ENCODE assay signal across 24 cellular contexts in the genomic region with DNA sequence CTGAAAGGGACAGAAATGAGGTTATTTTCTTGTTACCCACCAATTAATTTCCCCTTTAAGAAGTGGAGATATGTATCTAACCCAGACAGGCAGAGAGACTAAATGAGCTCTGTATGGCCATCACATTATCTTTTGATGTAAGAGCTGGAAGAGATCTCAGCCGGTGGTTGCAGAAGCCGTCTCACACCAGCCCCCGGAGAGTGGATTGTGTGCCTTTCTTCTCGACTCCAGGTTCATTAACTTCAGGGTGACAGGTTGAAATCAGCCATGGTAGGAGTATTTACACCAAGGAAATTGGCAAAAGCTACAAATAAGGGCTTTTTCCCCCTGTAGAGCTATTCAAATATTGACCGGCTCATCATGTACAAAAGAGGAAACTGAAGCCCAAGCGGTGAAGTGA.
DNase-seq lines count a peak whose midpoint lies in the region; FAIRE-seq and TF ChIP-seq lines count a peak whose summit lies in the region.
"Had no signal": no experiment of that assay in that cellular context is flagged by ENCODE, and none has a peak within 500 bp of the region (broad histone marks: within the 10 kb centered on the region; RNA-seq: fewer than 3 reads in every experiment).

No MANE protein-coding gene starts in this region.

- no peak overlapping the region for H3K4ac ChIP-seq in neuronal stem cell (ENCODE audit: low read length)

- peak; percentile 36 for FAIRE-seq in GM12892 (lab: Jason Lieb, UNC)
- FAIRE-seq: A204.1, GM12878, GM19239 had no signal

- H3K27me3 Mint-ChIP-seq in endodermal cell (ENCODE audit: insufficient read depth) (no peaks in the 10 kb centered on the region), nephron progenitor cell (ENCODE audit: low read depth, poor library complexity) (peaks cover 11% of the 10 kb centered on the region)

- no peak overlapping the region for H3K23ac ChIP-seq in neuronal stem cell (ENCODE audit: low read depth, low read length, poor library complexity)

- no peak overlapping the region for H2AK5ac ChIP-seq in neuronal stem cell (ENCODE audit: low read depth, low read length)

- H3K27me3 ChIP-seq in endodermal cell (ENCODE audit: control insufficient read depth, insufficient read depth, low read length, poor library complexity, severe bottlenecking) (no peaks in the 10 kb centered on the region), neuronal stem cell (ENCODE audit: control insufficient read depth in 3 of 3, insufficient read depth in 3 of 3, low read depth in 1 of 3, low read length in 3 of 3) (no peaks in the 10 kb centered on the region)
- H3K27me3 ChIP-seq: BE2C, BLaER1 had no signal

- H2BK5ac ChIP-seq in neuronal stem cell (ENCODE audit: low read length) = no peak overlapping the region

- H2AFZ ChIP-seq in neuronal stem cell (ENCODE audit: low read length) = no peak overlapping the region

- peak overlapping the region; percentile 11 for H3K4me3 ChIP-seq in endodermal cell (ENCODE audit: low read length)
- H3K4me3 ChIP-seq in neuronal stem cell (ENCODE audit: low read length in 2 of 2) = no peak overlapping the region
- H3K4me3 ChIP-seq: BLaER1, GM12878 had no signal

- no peak overlapping the region for H3K27ac Mint-ChIP-seq in endodermal cell
- peak overlapping the region; percentile 18 for H3K27ac Mint-ChIP-seq in nephron progenitor cell
- H3K27ac Mint-ChIP-seq: CD14-positive monocyte; CD4-positive, alpha-beta memory T cell; CD4-positive, CD25-positive, alpha-beta regulatory T cell; CD8-positive, alpha-beta memory T cell had no signal

- H3K4me1 ChIP-seq in endodermal cell (ENCODE audit: control insufficient read depth, insufficient read depth, low read length) = peaks cover 7% of the 10 kb centered on the region
- peaks cover 0 to 1% of the 10 kb centered on the region in 2 donors for H3K4me1 ChIP-seq in neuronal stem cell (ENCODE audit: control insufficient read depth in 2 of 2, insufficient read depth in 1 of 2, low read depth in 1 of 2, low read length in 2 of 2)
- H3K4me1 ChIP-seq: BLaER1 had no signal

- no peak overlapping the region for H3K27ac ChIP-seq in endodermal cell (ENCODE audit: low read depth, low read length)
- H3K27ac ChIP-seq in neuronal stem cell (replicated peaks; ENCODE audit: low read length) = no peak overlapping the region
- H3K27ac ChIP-seq: BLaER1 had no signal

- H3K4me2 ChIP-seq in neuronal stem cell (ENCODE audit: insufficient read depth, low read length, poor library complexity, severe bottlenecking) = no peak overlapping the region
- H3K4me2 ChIP-seq: BLaER1 had no signal

- H3K14ac ChIP-seq in neuronal stem cell (ENCODE audit: low read length) = no peak overlapping the region

- DNase-seq in GM12892 (ENCODE audit: insufficient read length) (no peak), endodermal cell (peak; percentile 52), nephron progenitor cell (no peak), HK-2 (ENCODE audit: unreplicated experiment) (no peak), neuronal stem cell (ENCODE audit: low spot score) (no peak)
- DNase-seq: 8988T; ACHN; BE2C; C1 segment of cervical spinal cord; CD4-positive, alpha-beta memory T cell; CD4-positive, CD25-positive, alpha-beta regulatory T cell; CD8-positive, alpha-beta memory T cell; COR-L47; DMS 273 treated with DMSO at 0.1 percent for 48 hours; DMS153; DMS79; DND-41; EL; GDM1 had no signal

- H3K18ac ChIP-seq in neuronal stem cell (ENCODE audit: low read length) = no peak overlapping the region

- no peak for TF ChIP-seq CTCF in endodermal cell (conservative IDR thresholded peaks at IDR 0.05)
- no peak for TF ChIP-seq CTCF in nephron progenitor cell (IDR thresholded peaks at IDR 0.05)

- H3K4me1 Mint-ChIP-seq in endodermal cell = peaks cover 44% of the 10 kb centered on the region
- H3K4me1 Mint-ChIP-seq in nephron progenitor cell = peaks cover 6% of the 10 kb centered on the region
- H3K4me1 Mint-ChIP-seq: CD14-positive monocyte; CD4-positive, alpha-beta memory T cell; CD4-positive, CD25-positive, alpha-beta regulatory T cell; CD8-positive, alpha-beta memory T cell had no signal

- no peaks in the 10 kb centered on the region for H3K79me1 ChIP-seq in neuronal stem cell (ENCODE audit: low read depth, low read length)

- H3K36me3 Mint-ChIP-seq in endodermal cell (ENCODE audit: low read depth) (no peaks in the 10 kb centered on the region), nephron progenitor cell (ENCODE audit: low read depth) (peaks cover 5% of the 10 kb centered on the region)
- H3K36me3 Mint-ChIP-seq: CD14-positive monocyte; CD4-positive, alpha-beta memory T cell; CD4-positive, CD25-positive, alpha-beta regulatory T cell had no signal

- H2BK12ac ChIP-seq in neuronal stem cell (ENCODE audit: low read length) = no peak overlapping the region

- H3K36me3 ChIP-seq in endodermal cell (ENCODE audit: control insufficient read depth, insufficient read depth, low read length) (no peaks in the 10 kb centered on the region), neuronal stem cell (replicated peaks in 1 of 2; ENCODE audit: control insufficient read depth in 2 of 2, insufficient read depth in 2 of 2, low read length in 2 of 2) (no peaks in the 10 kb centered on the region)
- H3K36me3 ChIP-seq: BE2C, BLaER1 had no signal

- H3K9ac ChIP-seq in endodermal cell (ENCODE audit: extremely low read depth, low read length, poor library complexity, severe bottlenecking) (no peak overlapping the region), neuronal stem cell (ENCODE audit: low read depth, low read length, poor library complexity) (no peak overlapping the region)
- H3K9ac ChIP-seq: BLaER1 had no signal

- H3K4me3 Mint-ChIP-seq in endodermal cell (no peak overlapping the region), nephron progenitor cell (no peak overlapping the region)
- H3K4me3 Mint-ChIP-seq: CD14-positive monocyte; CD4-positive, alpha-beta memory T cell; CD4-positive, CD25-positive, alpha-beta regulatory T cell; CD8-positive, alpha-beta memory T cell had no signal

- no peak overlapping the region for H2BK15ac ChIP-seq in neuronal stem cell (ENCODE audit: low read length)

- peaks cover 18% of the 10 kb centered on the region for H3K9me3 ChIP-seq in endodermal cell (ENCODE audit: control insufficient read depth, low read length)
- peaks cover 0 to 2% of the 10 kb centered on the region in 2 donors for H3K9me3 ChIP-seq in neuronal stem cell (replicated peaks in 1 of 2; ENCODE audit: control insufficient read depth in 2 of 2, insufficient read depth in 1 of 2, low read depth in 1 of 2, low read length in 2 of 2)

- H4K91ac ChIP-seq in neuronal stem cell (ENCODE audit: low read depth, low read length, poor library complexity) = no peak overlapping the region

- H3K9me3 Mint-ChIP-seq in endodermal cell = peaks cover 8% of the 10 kb centered on the region
- H3K9me3 Mint-ChIP-seq in nephron progenitor cell = peaks cover 20% of the 10 kb centered on the region
- H3K9me3 Mint-ChIP-seq: CD14-positive monocyte had no signal

- no peak for TF ChIP-seq POLR2A in GM12892 (IDR thresholded peaks at IDR 0.05; ENCODE audit: low read depth, low read length)

- WGBS in endodermal cell (ENCODE audit: insufficient coverage in 1 of 2, insufficient read length in 1 of 2), 2 experiments = 70 to 84% methylated on average over 5 to 6 of the region's 6 CpGs
- no CpG with 5 or more reads among the region's 6 CpGs for WGBS in neuronal stem cell (ENCODE audit: extremely low coverage in 2 of 2, insufficient read length in 2 of 2, insufficient replicate concordance in 1 of 2), 2 donors

- no peak overlapping the region for H2BK120ac ChIP-seq in neuronal stem cell (ENCODE audit: low read depth, low read length)

- H4K8ac ChIP-seq in neuronal stem cell (ENCODE audit: low read depth, low read length) = no peak overlapping the region
